Comparison of ENCODE assay signal across 25 cellular contexts in the genomic region with DNA sequence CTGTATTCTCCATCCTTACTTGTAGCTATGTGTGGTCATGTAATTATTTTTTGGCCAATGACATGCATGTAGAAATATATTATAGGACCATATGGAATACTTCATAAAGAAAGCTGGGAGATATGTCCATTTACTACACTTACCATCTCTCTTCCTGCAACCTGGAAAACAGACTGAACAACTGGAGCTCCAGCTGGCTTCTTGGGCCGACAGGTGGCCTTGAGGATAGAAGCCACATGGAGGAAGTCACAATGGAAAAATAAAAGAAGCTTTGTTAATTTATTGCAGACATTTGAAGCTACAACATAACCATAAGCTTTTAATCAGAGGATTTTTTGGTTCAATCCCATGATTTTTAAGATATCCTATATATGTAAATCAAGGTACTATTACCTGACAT.
"Had no signal": no experiment of that assay in that cellular context is flagged by ENCODE, and none has a peak within 500 bp of the region (broad histone marks: within the 10 kb centered on the region; RNA-seq: fewer than 3 reads in every experiment).

No MANE protein-coding gene starts in this region.

- H3K27me3 ChIP-seq: gastrocnemius medialis, neural progenitor cell, right lobe of liver, suprapubic skin, thyroid gland, vagina had no signal

- H3K4me1 ChIP-seq: gastrocnemius medialis, neural progenitor cell, parathyroid adenoma, right lobe of liver, suprapubic skin, thyroid gland, vagina had no signal

- H3K9me3 ChIP-seq: gastrocnemius medialis, right lobe of liver, suprapubic skin, thyroid gland, vagina had no signal

- ATAC-seq: esophagus mucosa; gastrocnemius medialis; left lobe of liver; naive thymus-derived CD4-positive, alpha-beta T cell; right lobe of liver; stimulated activated naive CD8-positive, alpha-beta T cell treated with anti-CD3 and anti-CD28 coated beads, Interleukin-15, amount 100 ng/mL, for 72 hours had no signal

- H3K27ac ChIP-seq: epithelial cell of prostate, gastrocnemius medialis, neural progenitor cell, parathyroid adenoma, right lobe of liver, suprapubic skin, thyroid gland, vagina had no signal

- H3K36me3 ChIP-seq: gastrocnemius medialis, neural progenitor cell, right lobe of liver, suprapubic skin, thyroid gland, vagina had no signal

- H3K4me3 ChIP-seq: gastrocnemius medialis, lung, neural progenitor cell, right lobe of liver, smooth muscle cell, suprapubic skin, thyroid gland, vagina had no signal

- DNase-seq: effector CD8-positive, alpha-beta T cell; endodermal cell; foreskin fibroblast; gastrocnemius medialis; head of caudate nucleus; kidney; naive thymus-derived CD4-positive, alpha-beta T cell; right lobe of liver; stimulated activated CD4-positive, alpha-beta T cell treated with anti-CD3 and anti-CD28 coated beads, Interleukin-12 subunit alpha, Interleukin-12 subunit beta, amount 100 ng/mL, for 4 hours; stimulated activated CD4-positive, alpha-beta T cell treated with anti-CD3 and anti-CD28 coated beads, Interleukin-1b, Interleukin-23, amount 100 ng/mL, for 48 hours; stimulated activated CD4-positive, alpha-beta T cell treated with anti-CD3 and anti-CD28 coated beads, Interleukin-4, amount 100 ng/mL, for 1 hour; stimulated activated CD8-positive, alpha-beta memory T cell treated with anti-CD3 and anti-CD28 coated beads, Interleukin-4, amount 100 ng/mL, for 48 hours; stimulated activated naive CD4-positive, alpha-beta T cell; stimulated activated naive CD8-positive, alpha-beta T cell treated with anti-CD3 and anti-CD28 coated beads, Interleukin-15, amount 100 ng/mL, for 72 hours; thyroid gland; trophoblast cell had no signal
